12 cellular contexts compared by ENCODE assay signal in the genomic region with DNA sequence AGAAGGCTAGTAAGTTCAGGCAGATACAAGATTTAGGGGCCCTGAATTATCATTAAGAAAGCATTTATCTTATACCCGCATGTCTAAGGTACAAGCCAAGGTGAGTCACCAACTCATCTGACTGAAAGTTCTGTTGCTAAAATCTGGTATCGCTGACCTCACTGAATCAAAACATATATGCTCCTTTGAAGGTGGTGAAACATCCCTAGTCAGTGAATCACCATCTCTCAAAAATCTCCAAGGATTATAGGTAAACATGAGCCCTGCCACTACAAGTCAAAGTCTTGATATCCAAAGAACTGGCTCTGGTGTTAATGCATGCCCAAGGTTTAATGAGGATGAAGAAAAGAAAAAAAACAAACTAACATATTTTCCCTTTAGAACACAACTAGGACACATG. TPM values are rescaled to one million over a fixed set of nuclear protein-coding genes. Genes with fewer than 3 reads are reported as not detected.
DNase-seq lines count a peak whose midpoint lies in the region; ATAC-seq and TF ChIP-seq lines count a peak whose summit lies in the region.
"Had no signal": no experiment of that assay in that cellular context is flagged by ENCODE, and none has a peak within 500 bp of the region (broad histone marks: within the 10 kb centered on the region; RNA-seq: fewer than 3 reads in every experiment).

No MANE protein-coding gene starts in this region.

- CTCF ChIA-PET in MCF 10A (lab: Yijun Ruan, JAX): interaction anchor here (1.4 to 1.8 kb wide), 2 partner anchors 39 to 46 kb away, joined by 4 to 10 read pairs; no protein-coding TSS in a partner anchor
- CTCF ChIA-PET in CD8-positive, alpha-beta memory T cell (lab: Charles Lee): no interaction called here

- intact Hi-C loops in left ventricle myocardium inferior (cut with micrococcal nuclease): no loop called here
- intact Hi-C loops in Right ventricle myocardium inferior (cut with DNase I): loop anchor here (5.0 kb wide), 1 partner anchor 36 kb away; no protein-coding TSS in a partner anchor
- intact Hi-C loops in MCF 10A (cut with micrococcal nuclease): no loop called here
- intact Hi-C loops in ovary (cut with DNase I): no loop called here

- no peaks in the 10 kb centered on the region for H3K27me3 Mint-ChIP-seq in MCF 10A (ENCODE audit: insufficient read depth, unreplicated experiment)
- H3K27me3 Mint-ChIP-seq in CD8-positive, alpha-beta memory T cell: no peaks in the 10 kb centered on the region
- H3K27me3 Mint-ChIP-seq: activated B cell treated with CpG ODN at 0.5 μM for 24 hours; activated naive CD4-positive, alpha-beta T cell treated with anti-CD3 and anti-CD28 coated beads, Interleukin-2, amount 50 U/mL, for 24 hours had no signal

- no peak overlapping the region for H2AK5ac ChIP-seq in mesenchymal stem cell (ENCODE audit: low read length, severe bottlenecking)

- H2AFZ ChIP-seq in mesenchymal stem cell (ENCODE audit: low read depth, low read length): no peak overlapping the region

- H3K79me1 ChIP-seq in mesenchymal stem cell (replicated peaks; ENCODE audit: low read length, poor library complexity, severe bottlenecking): peaks cover 8% of the 10 kb centered on the region

- no peak overlapping the region for H2BK120ac ChIP-seq in mesenchymal stem cell (ENCODE audit: low read depth, low read length)

- H3K9ac ChIP-seq in mesenchymal stem cell (ENCODE audit: low read length): no peak overlapping the region
- H3K9ac ChIP-seq: BLaER1 had no signal

- H3K4me1 ChIP-seq in left ventricle myocardium inferior: peaks cover 53% of the 10 kb centered on the region
- peaks cover 8% of the 10 kb centered on the region for H3K4me1 ChIP-seq in mesenchymal stem cell (ENCODE audit: control insufficient read depth, insufficient read depth, low read depth, low read length)
- peaks cover 32% of the 10 kb centered on the region for H3K4me1 ChIP-seq in ovary (ENCODE audit: insufficient read depth)
- H3K4me1 ChIP-seq in CD8-positive, alpha-beta memory T cell (ENCODE audit: insufficient read depth, low read length): no peaks in the 10 kb centered on the region

- no peak overlapping the region for H4K8ac ChIP-seq in mesenchymal stem cell (ENCODE audit: low read length)

- H3K27me3 ChIP-seq in left ventricle myocardium inferior (ENCODE audit: low read depth) (no peaks in the 10 kb centered on the region), mesenchymal stem cell (ENCODE audit: control insufficient read depth in 1 of 2, insufficient read depth in 1 of 2, low read length in 2 of 2) (no peaks in the 10 kb centered on the region), ovary (no peaks in the 10 kb centered on the region)
- H3K27me3 ChIP-seq in CD8-positive, alpha-beta memory T cell (ENCODE audit: insufficient read depth, low read length, poor library complexity, severe bottlenecking): no peaks in the 10 kb centered on the region
- H3K27me3 ChIP-seq: BLaER1 had no signal

- no peak for TF ChIP-seq POLR2A in ovary (IDR thresholded peaks at IDR 0.05)

- peak overlapping the region; percentile 97 for H3K27ac Mint-ChIP-seq in MCF 10A (ENCODE audit: low read depth, unreplicated experiment)
- H3K27ac Mint-ChIP-seq in CD8-positive, alpha-beta memory T cell: no peak overlapping the region
- H3K27ac Mint-ChIP-seq: activated B cell treated with CpG ODN at 0.5 μM for 24 hours; activated naive CD4-positive, alpha-beta T cell treated with anti-CD3 and anti-CD28 coated beads, Interleukin-2, amount 50 U/mL, for 24 hours had no signal

- no peak overlapping the region for H3K4me2 ChIP-seq in mesenchymal stem cell (ENCODE audit: low read length, poor library complexity, severe bottlenecking)
- H3K4me2 ChIP-seq: BLaER1 had no signal

- no peak overlapping the region for H4K91ac ChIP-seq in mesenchymal stem cell (ENCODE audit: low read length)

- no peaks in the 10 kb centered on the region for H3K36me3 ChIP-seq in left ventricle myocardium inferior
- peaks cover 0 to 9% of the 10 kb centered on the region in 2 experiments for H3K36me3 ChIP-seq in mesenchymal stem cell (ENCODE audit: control insufficient read depth in 1 of 2, insufficient read depth in 2 of 2, low read depth in 1 of 2, low read length in 2 of 2)
- no peaks in the 10 kb centered on the region for H3K36me3 ChIP-seq in ovary
- H3K36me3 ChIP-seq in CD8-positive, alpha-beta memory T cell (ENCODE audit: insufficient read depth, low read length): no peaks in the 10 kb centered on the region

- TF ChIP-seq CTCF in left ventricle myocardium inferior (IDR thresholded peaks at IDR 0.05; ENCODE audit: borderline replicate concordance) (no peak), MCF 10A (IDR thresholded peaks at IDR 0.05; ENCODE audit: unreplicated experiment) (no peak), ovary (IDR thresholded peaks at IDR 0.05) (no peak)

- no peak overlapping the region for H2BK15ac ChIP-seq in mesenchymal stem cell (ENCODE audit: low read depth, poor library complexity, severe bottlenecking)

- H3K14ac ChIP-seq in mesenchymal stem cell (ENCODE audit: low read length in 2 of 2): no peak overlapping the region

- H3K9me3 ChIP-seq in left ventricle myocardium inferior (replicated peaks): no peaks in the 10 kb centered on the region
- no peaks in the 10 kb centered on the region for H3K9me3 ChIP-seq in mesenchymal stem cell (ENCODE audit: control insufficient read depth, low read length)
- no peaks in the 10 kb centered on the region for H3K9me3 ChIP-seq in ovary
- H3K9me3 ChIP-seq in CD8-positive, alpha-beta memory T cell (ENCODE audit: low read length): no peaks in the 10 kb centered on the region

- no peak overlapping the region for H3K23ac ChIP-seq in mesenchymal stem cell (ENCODE audit: low read length in 2 of 2)

- no TSS peak for BruUV-seq in MCF 10A (replicated peaks; lab: Mats Ljungman, UMichigan)

- TF ChIP-seq EP300 in ovary (IDR thresholded peaks at IDR 0.05): no peak

- H2BK12ac ChIP-seq in mesenchymal stem cell (ENCODE audit: low read length in 2 of 2): peak overlapping the region in 1 of 2 experiments; percentile 11

- no peaks in the 10 kb centered on the region for H3K36me3 Mint-ChIP-seq in MCF 10A (ENCODE audit: insufficient read depth, unreplicated experiment)
- no peaks in the 10 kb centered on the region for H3K36me3 Mint-ChIP-seq in CD8-positive, alpha-beta memory T cell

- no peak overlapping the region for H2BK5ac ChIP-seq in mesenchymal stem cell (ENCODE audit: low read depth, low read length, poor library complexity, severe bottlenecking)

- no peaks in the 10 kb centered on the region for H3K9me3 Mint-ChIP-seq in MCF 10A (ENCODE audit: unreplicated experiment)
- H3K9me3 Mint-ChIP-seq in CD8-positive, alpha-beta memory T cell: no peaks in the 10 kb centered on the region
- H3K9me3 Mint-ChIP-seq: activated B cell treated with CpG ODN at 0.5 μM for 24 hours; activated naive CD4-positive, alpha-beta T cell treated with anti-CD3 and anti-CD28 coated beads, Interleukin-2, amount 50 U/mL, for 24 hours had no signal

- peak overlapping the region; percentile 56 for H3K27ac ChIP-seq in left ventricle myocardium inferior (replicated peaks)
- peak overlapping the region; percentile 61 for H3K27ac ChIP-seq in mesenchymal stem cell (ENCODE audit: low read length, poor library complexity, severe bottlenecking)
- peak overlapping the region in 1 of 2 donors; percentile 71 for H3K27ac ChIP-seq in ovary
- H3K27ac ChIP-seq in CD8-positive, alpha-beta memory T cell (ENCODE audit: low read depth, low read length): no peak overlapping the region
- H3K27ac ChIP-seq: BLaER1 had no signal

- WGBS in mesenchymal stem cell: 24% methylated on average over 2 of the region's 2 CpGs
- WGBS in ovary, 3 donors: 52 to 60% (median 56%) methylated on average over 2 of the region's 2 CpGs

- no peak overlapping the region for H3K4me3 Mint-ChIP-seq in MCF 10A (ENCODE audit: unreplicated experiment)
- H3K4me3 Mint-ChIP-seq in CD8-positive, alpha-beta memory T cell: no peak overlapping the region
- H3K4me3 Mint-ChIP-seq: activated B cell treated with CpG ODN at 0.5 μM for 24 hours; activated naive CD4-positive, alpha-beta T cell treated with anti-CD3 and anti-CD28 coated beads, Interleukin-2, amount 50 U/mL, for 24 hours had no signal

- H3K18ac ChIP-seq in mesenchymal stem cell (ENCODE audit: low read depth in 1 of 2, low read length in 2 of 2): no peak overlapping the region

- H3K4me3 ChIP-seq in left ventricle myocardium inferior (no peak overlapping the region), mesenchymal stem cell (ENCODE audit: insufficient read depth in 1 of 2, low read depth in 1 of 2, low read length in 2 of 2) (no peak overlapping the region), ovary (no peak overlapping the region)
- no peak overlapping the region for H3K4me3 ChIP-seq in CD8-positive, alpha-beta memory T cell (ENCODE audit: low read length)
- H3K4me3 ChIP-seq: BLaER1 had no signal

- peaks cover 15% of the 10 kb centered on the region for H3K4me1 Mint-ChIP-seq in MCF 10A (ENCODE audit: insufficient read depth, unreplicated experiment)
- no peaks in the 10 kb centered on the region for H3K4me1 Mint-ChIP-seq in CD8-positive, alpha-beta memory T cell

- no peak overlapping the region for H3K4ac ChIP-seq in mesenchymal stem cell (ENCODE audit: low read depth in 1 of 2, low read length in 2 of 2)

- DNase-seq in left ventricle myocardium inferior (no peak), Right ventricle myocardium inferior (ENCODE audit: missing footprints) (no peak), MCF 10A (ENCODE audit: unreplicated experiment) (peak; percentile 93), mesenchymal stem cell (peak; percentile 75), ovary (no peak)
- no peak for DNase-seq in CD8-positive, alpha-beta memory T cell
- DNase-seq: activated B cell treated with CpG ODN at 0.5 μM for 24 hours, NCI-H1048 had no signal

- ATAC-seq in Right ventricle myocardium inferior: no peak
- no peak for ATAC-seq in GM18870 (IDR thresholded peaks at IDR 0.05; ENCODE audit: unreplicated experiment)
- ATAC-seq in HG02759 (IDR thresholded peaks at IDR 0.05; ENCODE audit: unreplicated experiment): no peak

- POLR2A ChIA-PET in MCF 10A (lab: Yijun Ruan, JAX): interaction anchor here (0.6 to 4.9 kb wide), 18 partner anchors 20 to 867 kb away, joined by 3 to 114 read pairs (median 5); a partner anchor contains a TSS
- POLR2A ChIA-PET in CD8-positive, alpha-beta memory T cell (lab: Charles Lee): no interaction called here

RNA-seq across cellular contexts. Expression of a gene that starts 43.5 kb away (rescaled TPM):
- 17.8 TPM for total RNA-seq in left ventricle myocardium inferior
- 15.9 TPM for total RNA-seq in Right ventricle myocardium inferior
- 6.1 and 10.5 TPM in 2 replicates for total RNA-seq in MCF 10A (2022)
- 30.0 TPM for polyA plus RNA-seq in mesenchymal stem cell (2013, experiment 1 of 2)
- polyA plus RNA-seq in mesenchymal stem cell (2013, experiment 2 of 2): 28.7 TPM
- 10 to 100 TPM; 29.5 to 87.0 (median 45.1) TPM for total RNA-seq in ovary
- polyA plus RNA-seq in ovary: 10 to 100 TPM; 22.3 to 40.2 TPM
- total RNA-seq in CD8-positive, alpha-beta memory T cell: 1 to 10 TPM; 3.6 to 3.9 TPM
- 0.20 TPM for polyA plus RNA-seq in CD8-positive, alpha-beta memory T cell

Comparison
In these comparisons a context has a peak if more than half of its experiments do, and no peak if none do; other contexts are left out.
1. DNase-seq: peak in MCF 10A (single experiment) and mesenchymal stem cell (single experiment); none in left ventricle myocardium inferior (single experiment), Right ventricle myocardium inferior (single experiment), ovary (0 of 5) and CD8-positive, alpha-beta memory T cell (0 of 5).